In genomic region chr3:126207166-126207565, GRCh38 we compare ENCODE assay signal across 31 cellular contexts. TPM values are rescaled to one million over a fixed set of nuclear protein-coding genes. Genes with fewer than 3 reads are reported as not detected.
"Had no signal": no experiment of that assay in that cellular context is flagged by ENCODE, and none has a peak within 500 bp of the region (broad histone marks: within the 10 kb centered on the region; RNA-seq: fewer than 3 reads in every experiment).

No MANE protein-coding gene starts in this region.

- H3K27me3 ChIP-seq: gastroesophageal sphincter, pancreas, sigmoid colon, upper lobe of right lung had no signal

- ATAC-seq: activated CD4-positive, CD25-positive, alpha-beta regulatory T cell treated with anti-CD3 and anti-CD28 coated beads, Interleukin-2, amount 50 U/mL, for 24 hours; left colon; naive thymus-derived CD8-positive, alpha-beta T cell; pancreas; stimulated activated effector memory CD8-positive, alpha-beta T cell treated with anti-CD3 and anti-CD28 coated beads, Interleukin-12 subunit alpha, Interleukin-12 subunit beta, amount 100 ng/mL, for 72 hours; T-helper 17 cell; upper lobe of right lung had no signal

- DNase-seq: activated CD4-positive, alpha-beta T cell treated with anti-CD3 and anti-CD28 coated beads for 48 hours; activated CD4-positive, alpha-beta T cell treated with anti-CD3 and anti-CD28 coated beads, Interleukin-2, amount 50 U/mL, for 48 hours; activated CD8-positive, alpha-beta memory T cell treated with anti-CD3 and anti-CD28 coated beads for 24 hours; activated effector memory CD4-positive, alpha-beta T cell treated with anti-CD3 and anti-CD28 coated beads, Interleukin-2, amount 50 U/mL, for 16 hours; activated naive CD4-positive, alpha-beta T cell treated with anti-CD3 and anti-CD28 coated beads, Interleukin-2, amount 10 ng/mL, durations not matched to agents 7 days and 5 days; activated naive CD8-positive, alpha-beta T cell treated with anti-CD3 and anti-CD28 coated beads, Interleukin-2, amount 10 ng/mL, durations not matched to agents 7 days and 5 days; effector CD8-positive, alpha-beta T cell; head of caudate nucleus; hypothalamus; immature natural killer cell; kidney; left colon; mesenchymal stem cell; naive thymus-derived CD8-positive, alpha-beta T cell; nucleus accumbens; pancreas; retina; sigmoid colon; small intestine; stimulated activated CD4-positive, alpha-beta T cell treated with anti-CD3 and anti-CD28 coated beads, Interleukin-4, amount 100 ng/mL, for 24 hours; T-helper 17 cell; T1000; upper lobe of right lung; WERI-Rb-1 had no signal

- H3K4me3 ChIP-seq: gastroesophageal sphincter, pancreas, prostate gland, sigmoid colon, upper lobe of right lung had no signal

- H3K36me3 ChIP-seq: gastroesophageal sphincter, pancreas, prostate gland, sigmoid colon, upper lobe of right lung, WERI-Rb-1 had no signal

- H3K9me3 ChIP-seq: gastroesophageal sphincter, pancreas, prostate gland, sigmoid colon, upper lobe of right lung had no signal

- H3K27ac ChIP-seq: pancreas, prostate gland, sigmoid colon, upper lobe of right lung, WERI-Rb-1 had no signal

- H3K4me1 ChIP-seq: pancreas, prostate gland, sigmoid colon, upper lobe of right lung had no signal

RNA-seq across cellular contexts. Expression of gene ALDH1L1, which starts 26.8 kb away (rescaled TPM):
- total RNA-seq: activated naive CD8-positive, alpha-beta T cell treated with anti-CD3 and anti-CD28 coated beads, Interleukin-2, amount 10 ng/mL, durations not matched to agents 7 days and 5 days; activated T-helper 1 cell treated with anti-CD3 and anti-CD28 coated beads, Interleukin-12 subunit alpha, Interleukin-12 subunit beta, Interleukin-2, Interleukin-4 antibody, amounts not matched to agents 30 ng/mL and 10 ng/mL and 1 ng/mL, durations not matched to agents 14 hours and 24 hours and 36 hours; astrocyte; dermis microvascular lymphatic vessel endothelial cell; naive thymus-derived CD8-positive, alpha-beta T cell; T-helper 17 cell had no signal
- polyA plus RNA-seq: immature natural killer cell; naive thymus-derived CD8-positive, alpha-beta T cell had no signal
